Comparison of ENCODE assay signal across 9 cellular contexts in the genomic region with DNA sequence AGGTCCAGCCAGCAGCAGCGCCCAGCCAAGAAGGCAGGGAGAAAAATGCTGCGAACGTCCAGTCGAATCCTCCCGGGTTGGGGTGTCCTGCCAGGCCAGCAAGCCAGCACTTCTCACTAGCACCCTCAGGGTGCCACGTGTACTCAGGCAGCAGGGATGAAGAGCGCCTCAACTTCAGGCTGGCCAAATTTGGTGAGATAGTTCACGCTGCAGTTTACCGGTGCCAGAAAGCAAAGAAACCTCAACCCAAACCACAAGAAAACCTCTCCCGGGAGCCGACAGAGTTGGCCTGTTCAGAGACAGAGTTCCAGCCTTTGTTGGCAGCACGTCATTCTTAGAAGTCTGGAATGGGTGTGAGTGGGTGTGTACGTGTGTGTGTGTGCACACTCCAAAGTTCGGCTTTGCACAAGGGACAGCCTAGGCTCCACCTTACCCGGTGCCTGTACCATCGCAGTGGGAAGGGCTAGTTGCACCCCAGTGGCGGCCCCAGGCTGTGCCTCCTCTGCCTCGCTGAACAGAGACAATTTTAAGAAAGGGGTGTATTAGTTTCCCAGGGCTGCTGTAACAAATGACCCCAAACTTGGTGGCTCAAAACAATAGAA. TPM values are rescaled to one million over a fixed set of nuclear protein-coding genes. Genes with fewer than 3 reads are reported as not detected.
DNase-seq lines count a peak whose midpoint lies in the region; ATAC-seq, FAIRE-seq and TF ChIP-seq lines count a peak whose summit lies in the region.
"Had no signal": no experiment of that assay in that cellular context is flagged by ENCODE, and none has a peak within 500 bp of the region (broad histone marks: within the 10 kb centered on the region; RNA-seq: fewer than 3 reads in every experiment).

No MANE protein-coding gene starts in this region.

- peaks cover 78% of the 10 kb centered on the region for H3K79me2 ChIP-seq in keratinocyte (ENCODE audit: control insufficient read depth, insufficient read depth, low read length)

- H3K4me1 ChIP-seq in adipocyte (ENCODE audit: control insufficient read depth, insufficient read depth, low read length): peaks cover 71% of the 10 kb centered on the region
- peaks cover 44% of the 10 kb centered on the region for H3K4me1 ChIP-seq in keratinocyte (ENCODE audit: control insufficient read depth, extremely low read depth, insufficient read depth, low read length)
- H3K4me1 ChIP-seq in suprapubic skin: peaks cover 84% of the 10 kb centered on the region

- DNase-seq in activated CD8-positive, alpha-beta memory T cell treated with anti-CD3 and anti-CD28 coated beads, Interleukin-2, amount 10 ng/mL, durations not matched to agents 7 days and 5 days: no peak
- no peak for DNase-seq in activated CD8-positive, alpha-beta memory T cell treated with anti-CD3 and anti-CD28 coated beads for 24 hours
- no peak for DNase-seq in adipocyte (ENCODE audit: low read depth)
- no peak for DNase-seq in keratinocyte (ENCODE audit: low read depth, low spot score)
- peak in 1 of 2 donors; percentile 75 for DNase-seq in suprapubic skin (ENCODE audit: low spot score in 2 of 2)
- no peak for DNase-seq in NCI-H1436 (lab: John Stamatoyannopoulos, UW)
- DNase-seq: activated effector memory CD4-positive, alpha-beta T cell treated with Interleukin-2 at 50 U/mL for 16 hours had no signal

- TF ChIP-seq POLR2A in suprapubic skin (IDR thresholded peaks at IDR 0.05): no peak

- no peaks in the 10 kb centered on the region for H3K27me3 ChIP-seq in adipocyte (replicated peaks; ENCODE audit: control insufficient read depth, insufficient read depth, low read length)
- H3K27me3 ChIP-seq in keratinocyte (ENCODE audit: control insufficient read depth, extremely low read depth, insufficient read depth, low read length): no peaks in the 10 kb centered on the region
- H3K27me3 ChIP-seq in suprapubic skin: no peaks in the 10 kb centered on the region

- H3K4me1 Mint-ChIP-seq in activated CD8-positive, alpha-beta memory T cell treated with anti-CD3 and anti-CD28 coated beads, Interleukin-2, amount 10 ng/mL, durations not matched to agents 7 days and 5 days: peaks cover 45% of the 10 kb centered on the region

- dilution Hi-C loops in keratinocyte (cut with MboI; ENCODE audit: extremely low pct_ligation_motif_present, low sequenced_read_pairs): no loop called here

- CTCF ChIA-PET in activated CD8-positive, alpha-beta memory T cell treated with anti-CD3 and anti-CD28 coated beads, Interleukin-2, amount 10 ng/mL, durations not matched to agents 7 days and 5 days (lab: Charles Lee): interaction anchor here (0.6 to 4.7 kb wide), 4 partner anchors 9 to 162 kb away, joined by 3 to 21 read pairs (median 3); no protein-coding TSS in a partner anchor

- no peak for TF ChIP-seq EP300 in suprapubic skin (IDR thresholded peaks at IDR 0.05)

- H3K4me3 Mint-ChIP-seq in activated CD8-positive, alpha-beta memory T cell treated with anti-CD3 and anti-CD28 coated beads, Interleukin-2, amount 10 ng/mL, durations not matched to agents 7 days and 5 days: no peak overlapping the region

- peaks cover 19% of the 10 kb centered on the region for H3K36me3 Mint-ChIP-seq in activated CD8-positive, alpha-beta memory T cell treated with anti-CD3 and anti-CD28 coated beads, Interleukin-2, amount 10 ng/mL, durations not matched to agents 7 days and 5 days

- H3K27ac Mint-ChIP-seq in activated CD8-positive, alpha-beta memory T cell treated with anti-CD3 and anti-CD28 coated beads, Interleukin-2, amount 10 ng/mL, durations not matched to agents 7 days and 5 days: no peak overlapping the region

- FAIRE-seq in keratinocyte (lab: Jason Lieb, UNC): peak; percentile 43

- no peaks in the 10 kb centered on the region for H3K9me3 ChIP-seq in adipocyte (ENCODE audit: control insufficient read depth, low read length)
- H3K9me3 ChIP-seq in keratinocyte (ENCODE audit: control insufficient read depth, low read depth, low read length): no peaks in the 10 kb centered on the region
- no peaks in the 10 kb centered on the region for H3K9me3 ChIP-seq in suprapubic skin

- peak overlapping the region; percentile 23 for H3K4me2 ChIP-seq in keratinocyte (ENCODE audit: control insufficient read depth, extremely low read depth, insufficient read depth, low read depth, low read length)

- peak overlapping the region; percentile 66 for H3K9ac ChIP-seq in adipocyte (ENCODE audit: low read length)
- H3K9ac ChIP-seq in keratinocyte (ENCODE audit: control insufficient read depth, extremely low read depth, insufficient read depth, low read length): peak overlapping the region; percentile 49

- H3K27me3 Mint-ChIP-seq in activated CD8-positive, alpha-beta memory T cell treated with anti-CD3 and anti-CD28 coated beads, Interleukin-2, amount 10 ng/mL, durations not matched to agents 7 days and 5 days: no peaks in the 10 kb centered on the region

- no peaks in the 10 kb centered on the region for H3K9me3 Mint-ChIP-seq in activated CD8-positive, alpha-beta memory T cell treated with anti-CD3 and anti-CD28 coated beads, Interleukin-2, amount 10 ng/mL, durations not matched to agents 7 days and 5 days (ENCODE audit: low read depth)

- H4K20me1 ChIP-seq in keratinocyte (ENCODE audit: control insufficient read depth, extremely low read depth, insufficient read depth, low read length): peaks cover 21% of the 10 kb centered on the region

- peak in 1 of 3 experiments; percentile 14 for TF ChIP-seq CTCF in keratinocyte (optimal IDR thresholded peaks at IDR 0.05 in 1 of 3, IDR thresholded peaks at IDR 0.05 in 1 of 3, conservative IDR thresholded peaks at IDR 0.05 in 1 of 3; ENCODE audit: extremely low read depth in 1 of 3, insufficient read depth in 2 of 3, low read length in 3 of 3)
- TF ChIP-seq CTCF in suprapubic skin (IDR thresholded peaks at IDR 0.05): no peak

- H3K4me3 ChIP-seq in adipocyte (ENCODE audit: low read length): no peak overlapping the region
- no peak overlapping the region for H3K4me3 ChIP-seq in keratinocyte (ENCODE audit: control insufficient read depth in 2 of 3, extremely low read depth in 1 of 3, insufficient read depth in 2 of 3, low read depth in 1 of 3, low read length in 3 of 3)
- no peak overlapping the region for H3K4me3 ChIP-seq in suprapubic skin

- ATAC-seq in activated CD8-positive, alpha-beta memory T cell treated with anti-CD3 and anti-CD28 coated beads, Interleukin-2, amount 10 ng/mL, durations not matched to agents 7 days and 5 days: peak; percentile 16
- ATAC-seq in GM19035 (IDR thresholded peaks at IDR 0.05; ENCODE audit: unreplicated experiment) (no peak), HG02642 (IDR thresholded peaks at IDR 0.05; ENCODE audit: poor library complexity, unreplicated experiment) (no peak)

- no peak overlapping the region for H2AFZ ChIP-seq in keratinocyte (ENCODE audit: control insufficient read depth, low read length)

- H3K36me3 ChIP-seq in adipocyte (ENCODE audit: control insufficient read depth, insufficient read depth, low read length, severe bottlenecking) (no peaks in the 10 kb centered on the region), keratinocyte (ENCODE audit: control insufficient read depth in 2 of 2, extremely low read depth in 1 of 2, insufficient read depth in 2 of 2, low read length in 2 of 2) (peaks cover under 1 to 51% of the 10 kb centered on the region in 2 experiments), suprapubic skin (no peaks in the 10 kb centered on the region)

- peaks cover 5% of the 10 kb centered on the region for H3K9me1 ChIP-seq in keratinocyte (ENCODE audit: control insufficient read depth, extremely low read depth, insufficient read depth, low read length)

- 26% methylated on average over 18 of the region's 18 CpGs for WGBS in suprapubic skin

- peak overlapping the region; percentile 56 for H3K27ac ChIP-seq in keratinocyte (ENCODE audit: control insufficient read depth, insufficient read depth, low read length)
- peak overlapping the region; percentile 85 for H3K27ac ChIP-seq in suprapubic skin

RNA-seq across cellular contexts. Expression of a gene that starts 42.1 kb away (rescaled TPM):
- total RNA-seq in activated CD8-positive, alpha-beta memory T cell treated with anti-CD3 and anti-CD28 coated beads, Interleukin-2, amount 10 ng/mL, durations not matched to agents 7 days and 5 days: 10 to 100 TPM; 16.1 to 17.1 TPM
- 14.4 to 47.6 TPM (median 28.2 TPM) in 3 replicates for polyA plus RNA-seq in keratinocyte
- polyA plus RNA-seq in keratinocyte (2011; ENCODE audit: low read depth): 89.5 TPM
- polyA plus RNA-seq in keratinocyte (2011; cell fraction: cytosol; rRNA removed): 26.6 and 31.6 TPM in 2 replicates
- polyA plus RNA-seq in keratinocyte (2011; cell fraction: nucleus; rRNA removed): 24.7 and 26.1 TPM in 2 replicates
- polyA plus RNA-seq in keratinocyte (2012; ENCODE audit: low replicate concordance): 21.3 and 54.2 TPM in 2 replicates
- polyA minus RNA-seq in keratinocyte: 24.4 to 89.6 TPM (median 26.2 TPM) in 3 replicates
- 32.6 TPM for polyA minus RNA-seq in keratinocyte (2011; cell fraction: cytosol; rRNA and poly(A)+ RNA removed)
- polyA minus RNA-seq in keratinocyte (2011; cell fraction: nucleus; rRNA and poly(A)+ RNA removed): 14.0 and 17.8 TPM in 2 replicates
- total RNA-seq in suprapubic skin: 10 to 100 TPM in 3 of 4 donors, 1 to 10 TPM in 1; 10.0 to 13.5 (median 11.0) TPM
